In the genomic region with DNA sequence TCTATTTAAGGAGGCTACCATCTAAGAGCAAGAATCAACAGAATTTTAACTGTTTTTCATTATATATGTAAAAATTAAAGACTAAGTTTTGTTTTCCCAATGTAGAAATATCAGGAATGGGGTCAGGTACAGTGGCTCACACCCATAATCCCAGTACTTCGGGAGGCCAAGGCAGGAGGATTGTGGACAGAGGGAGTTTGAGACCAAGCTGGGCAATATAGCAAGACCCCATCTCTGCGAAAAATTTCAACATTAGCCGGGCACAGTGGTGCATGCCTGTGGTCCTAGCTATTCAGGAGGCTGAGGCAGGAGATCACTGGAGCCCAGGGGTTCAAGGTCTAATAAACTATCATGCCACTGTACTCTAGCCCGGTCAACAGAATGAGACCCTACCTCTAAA, we compare ENCODE assay signal across 21 cellular contexts. TPM values are rescaled to one million over a fixed set of nuclear protein-coding genes. Genes with fewer than 3 reads are reported as not detected.
DNase-seq lines count a peak whose midpoint lies in the region; ATAC-seq, FAIRE-seq and TF ChIP-seq lines count a peak whose summit lies in the region.
"Had no signal": no experiment of that assay in that cellular context is flagged by ENCODE, and none has a peak within 500 bp of the region (broad histone marks: within the 10 kb centered on the region; RNA-seq: fewer than 3 reads in every experiment).

No MANE protein-coding gene starts in this region.

- no peak overlapping the region for H3K4me3 Mint-ChIP-seq in WTC11
- H3K4me3 Mint-ChIP-seq: B cell; CD8-positive, alpha-beta T cell had no signal

- no peak for FAIRE-seq in HepG2 (lab: Jason Lieb, UNC)
- FAIRE-seq: A549, D721Med, G401.6, GM19239 had no signal

- peak overlapping the region; percentile 12 for H3K4ac ChIP-seq in trophoblast cell (ENCODE audit: low read depth, low read length)

- H3K18ac ChIP-seq in trophoblast cell (ENCODE audit: low read length): no peak overlapping the region

- H3K4me3 ChIP-seq in HepG2 (replicated peaks in 1 of 3; ENCODE audit: insufficient read depth in 1 of 3, low read depth in 2 of 3, low read length in 3 of 3): no peak overlapping the region
- H3K4me3 ChIP-seq in right lobe of liver: no peak overlapping the region
- H3K4me3 ChIP-seq in trophoblast cell (ENCODE audit: low read depth, low read length): no peak overlapping the region
- H3K4me3 ChIP-seq: A549; BLaER1 treated with 17β-estradiol and CSF1 and Interleukin-3, amounts not matched to agents 10 nM and 100 nM had no signal

- no peak overlapping the region for H4K91ac ChIP-seq in trophoblast cell (ENCODE audit: low read depth, low read length)

- no peak overlapping the region for H3K14ac ChIP-seq in trophoblast cell (ENCODE audit: low read length)

- H3K9me3 ChIP-seq in HepG2 (ENCODE audit: low read length): no peaks in the 10 kb centered on the region
- no peaks in the 10 kb centered on the region for H3K9me3 ChIP-seq in right lobe of liver
- H3K9me3 ChIP-seq in trophoblast cell (ENCODE audit: insufficient read depth, low read depth, low read length): no peaks in the 10 kb centered on the region
- H3K9me3 ChIP-seq: A549, Caco-2 had no signal

- H3K27me3 Mint-ChIP-seq in WTC11 (ENCODE audit: low read depth): no peaks in the 10 kb centered on the region
- H3K27me3 Mint-ChIP-seq: B cell; CD4-positive, alpha-beta T cell had no signal

- H3K79me1 ChIP-seq in trophoblast cell (ENCODE audit: low read length): no peaks in the 10 kb centered on the region

- H3K4me2 ChIP-seq in HepG2 (ENCODE audit: low read depth, low read length): no peak overlapping the region
- no peak overlapping the region for H3K4me2 ChIP-seq in trophoblast cell (ENCODE audit: low read length)
- H3K4me2 ChIP-seq: A549; BLaER1 treated with 17β-estradiol and CSF1 and Interleukin-3, amounts not matched to agents 10 nM and 100 nM had no signal

- H3K27ac ChIP-seq in HepG2 (ENCODE audit: extremely low read length, insufficient read depth, low read length) (no peak overlapping the region), right lobe of liver (no peak overlapping the region), trophoblast cell (ENCODE audit: low read depth, low read length) (no peak overlapping the region)
- H3K27ac ChIP-seq: 22Rv1; A549; BLaER1 treated with 17β-estradiol and CSF1 and Interleukin-3, amounts not matched to agents 10 nM and 100 nM; C4-2B had no signal

- in situ Hi-C loops in HepG2 (cut with HindIII; ENCODE audit: extremely low pct_ligation_motif_present, low pct_unique_long_range_greater_than_20kb): loop anchor here (10.0 kb wide), 2 partner anchors 215 to 885 kb away; a partner anchor contains a TSS

- TF ChIP-seq CTCF in HepG2 (CRISPR knock-in tag; IDR thresholded peaks at IDR 0.05) (no peak), right lobe of liver (IDR thresholded peaks at IDR 0.05) (no peak), WTC11 (IDR thresholded peaks at IDR 0.05) (no peak)

- TF ChIP-seq POLR2A in HepG2 (IDR thresholded peaks at IDR 0.05; ENCODE audit: insufficient read depth in 1 of 2, low read depth in 2 of 2, low read length in 2 of 2): no peak
- no peak for TF ChIP-seq POLR2A in right lobe of liver (IDR thresholded peaks at IDR 0.05)

- no peaks in the 10 kb centered on the region for H3K36me3 Mint-ChIP-seq in WTC11

- no peak overlapping the region for H4K8ac ChIP-seq in trophoblast cell (ENCODE audit: low read depth, low read length)

- H2AFZ ChIP-seq in HepG2 (ENCODE audit: low read length): no peak overlapping the region
- no peak overlapping the region for H2AFZ ChIP-seq in trophoblast cell (ENCODE audit: insufficient read depth, low read length, poor library complexity)

- DNase-seq in HepG2 (ENCODE audit: low spot score) (no peak), right lobe of liver (no peak), WTC11 (ENCODE audit: low spot score) (no peak), trophoblast cell (no peak), NCI-H1436 treated with DMSO at 0.1 percent for 48 hours (lab: John Stamatoyannopoulos, UW) (no peak)
- DNase-seq in activated CD4-positive, alpha-beta T cell treated with anti-CD3 and anti-CD28 coated beads for 4 hours: no peak
- DNase-seq: AML-193; Caco-2; Calu3; CD4-positive, alpha-beta T cell; CD8-positive, alpha-beta T cell; DMS79 treated with DMSO at 0.1 percent for 48 hours; GF-D8 had no signal

- no peak overlapping the region for H3K27ac Mint-ChIP-seq in WTC11
- H3K27ac Mint-ChIP-seq: B cell; CD4-positive, alpha-beta T cell; CD8-positive, alpha-beta T cell had no signal

- H3K9ac ChIP-seq in HepG2 (ENCODE audit: insufficient read depth, low read depth, low read length) (no peak overlapping the region), trophoblast cell (ENCODE audit: low read length) (no peak overlapping the region)
- H3K9ac ChIP-seq: BLaER1 treated with 17β-estradiol and CSF1 and Interleukin-3, amounts not matched to agents 10 nM and 100 nM had no signal

- H3K36me3 ChIP-seq in HepG2 (replicated peaks in 1 of 2; ENCODE audit: control insufficient read depth in 1 of 2, insufficient read depth in 2 of 2, low read length in 2 of 2): peaks cover 3 to 5% of the 10 kb centered on the region in 2 experiments; a peak in 3 of 5 replicates
- H3K36me3 ChIP-seq in right lobe of liver: no peaks in the 10 kb centered on the region
- peaks cover 0 to 1% of the 10 kb centered on the region in 2 experiments for H3K36me3 ChIP-seq in trophoblast cell (ENCODE audit: control insufficient read depth in 1 of 2, insufficient read depth in 2 of 2, low read length in 2 of 2)

- H2BK12ac ChIP-seq in trophoblast cell (ENCODE audit: low read length): no peak overlapping the region

- no peak overlapping the region for H2AK5ac ChIP-seq in trophoblast cell (ENCODE audit: low read length)

- no TSS peak for BruUV-seq in HepG2 (replicated peaks; lab: Mats Ljungman, UMichigan)

- intact Hi-C loops in HepG2 (cut with micrococcal nuclease; ENCODE audit: unreplicated experiment) (no loop called here), right lobe of liver (cut with DNase I) (no loop called here)

- H3K79me2 ChIP-seq in HepG2 (ENCODE audit: insufficient read depth, low read length) (peaks cover 87% of the 10 kb centered on the region), trophoblast cell (ENCODE audit: control insufficient read depth, insufficient read depth, low read length, poor library complexity) (peaks cover 4% of the 10 kb centered on the region)

- ATAC-seq in HepG2: no peak
- ATAC-seq in right lobe of liver: no peak
- no peak for ATAC-seq in WTC11
- ATAC-seq: A549; CD8-positive, alpha-beta T cell had no signal

- 85% methylated on average over 4 of the region's 4 CpGs for WGBS in HepG2 (ENCODE audit: low lambda C conversion rate)
- WGBS in right lobe of liver (ENCODE audit: insufficient coverage, low coverage, low lambda C conversion rate, missing lambda C conversion rate): 98% methylated on average over 4 of the region's 4 CpGs
- no CpG with 5 or more reads among the region's 4 CpGs for WGBS in trophoblast cell (ENCODE audit: extremely low coverage, insufficient coverage, insufficient read length)

- H4K12ac ChIP-seq in trophoblast cell (ENCODE audit: low read depth, low read length): no peak overlapping the region

- H2BK5ac ChIP-seq in trophoblast cell (ENCODE audit: low read depth, low read length, poor library complexity): no peak overlapping the region

- H4K20me1 ChIP-seq in HepG2 (ENCODE audit: insufficient read depth, low read length): no peaks in the 10 kb centered on the region

- POLR2A ChIA-PET in HepG2 (lab: Yijun Ruan, JAX): interaction anchor here (1.3 kb wide), 1 partner anchor 211 kb away, joined by 3 read pairs; a partner anchor contains a TSS
- POLR2A ChIA-PET in WTC11 (lab: Charles Lee): no interaction called here

- no peaks in the 10 kb centered on the region; a peak in 1 of 5 replicates for H3K27me3 ChIP-seq in HepG2 (ENCODE audit: control insufficient read depth in 1 of 2, insufficient read depth in 2 of 2, low read length in 2 of 2)
- H3K27me3 ChIP-seq in right lobe of liver: no peaks in the 10 kb centered on the region
- no peaks in the 10 kb centered on the region for H3K27me3 ChIP-seq in trophoblast cell (ENCODE audit: insufficient read depth, low read length)
- H3K27me3 ChIP-seq: BLaER1 treated with 17β-estradiol and CSF1 and Interleukin-3, amounts not matched to agents 10 nM and 100 nM had no signal

- peaks cover 6% of the 10 kb centered on the region for H3K4me1 Mint-ChIP-seq in WTC11

- TF ChIP-seq RAD21 in HepG2 (CRISPR knock-in tag; IDR thresholded peaks at IDR 0.05): no peak

- no peak overlapping the region for H2BK120ac ChIP-seq in trophoblast cell (ENCODE audit: insufficient read depth, low read length, poor library complexity)

- CTCF ChIA-PET in HepG2 (lab: Yijun Ruan, JAX; ENCODE audit: low intra/inter-chr PET ratio, low total read pairs): no interaction called here
- CTCF ChIA-PET in WTC11 (lab: Charles Lee): no interaction called here

- no peak overlapping the region for H3K23ac ChIP-seq in trophoblast cell (ENCODE audit: low read length)

- H3K9me3 Mint-ChIP-seq in WTC11: no peaks in the 10 kb centered on the region
- H3K9me3 Mint-ChIP-seq: CD4-positive, alpha-beta T cell; CD8-positive, alpha-beta T cell had no signal

- peaks cover 22% of the 10 kb centered on the region for H3K4me1 ChIP-seq in HepG2 (ENCODE audit: insufficient read depth, low read length)
- peaks cover 0 to 15% (median 4%) of the 10 kb centered on the region in 4 donors for H3K4me1 ChIP-seq in right lobe of liver
- H3K4me1 ChIP-seq in trophoblast cell (ENCODE audit: control insufficient read depth in 1 of 2, insufficient read depth in 2 of 2, low read length in 2 of 2): no peaks in the 10 kb centered on the region
- H3K4me1 ChIP-seq: Caco-2 had no signal

- TF ChIP-seq EP300 in HepG2 (IDR thresholded peaks at IDR 0.05; ENCODE audit: low read depth in 2 of 2, low read length in 2 of 2) (no peak), HepG2 (CRISPR knock-in tag; IDR thresholded peaks at IDR 0.05; ENCODE audit: borderline replicate concordance) (no peak)

RNA-seq across cellular contexts. Expression of a gene that starts 5.3 kb away (rescaled TPM):
- total RNA-seq in HepG2 (2016; rRNA removed; fragmentation: Illumina TruSeq; extraction: Trizol) (32.7 and 54.1 TPM in 2 replicates), right lobe of liver (10 to 100 TPM in 3 of 6 experiments, 1 to 10 TPM in 3; 8.9 to 15.3 (median 9.9) TPM), WTC11 (2021) (26.7 to 31.5 TPM (median 31.0 TPM) in 3 replicates)
- 6.3 and 7.2 TPM in 2 replicates for total RNA-seq in HepG2 (2016; cell fraction: cytosol; rRNA removed; fragmentation: Illumina TruSeq; extraction: Trizol; ENCODE audit: low read depth)
- 33.6 and 56.2 TPM in 2 replicates for total RNA-seq in HepG2 (2016; cell fraction: insoluble cytoplasmic fraction; rRNA removed; fragmentation: Illumina TruSeq; extraction: Trizol)
- 13.8 and 19.0 TPM in 2 replicates for total RNA-seq in HepG2 (2016; cell fraction: membrane; rRNA removed; fragmentation: Illumina TruSeq; extraction: Trizol)
- 30.8 and 31.2 TPM in 2 replicates for total RNA-seq in HepG2 (2016; cell fraction: nucleus; rRNA removed; fragmentation: Illumina TruSeq; extraction: Trizol)
- polyA plus RNA-seq in HepG2 (2011; rRNA removed): 7.5 and 10.3 TPM in 2 replicates
- 3.3 and 5.2 TPM in 2 replicates for polyA plus RNA-seq in HepG2 (2011; cell fraction: cytosol; rRNA removed)
- polyA plus RNA-seq in HepG2 (2011; cell fraction: nucleus; rRNA removed): 5.3 and 7.6 TPM in 2 replicates
- 7.8 and 12.7 TPM in 2 replicates for polyA plus RNA-seq in HepG2 (2012)
- 1.8 and 1.9 TPM in 2 replicates for polyA plus RNA-seq in HepG2 (2016; cell fraction: cytosol; fragmentation: Illumina TruSeq; extraction: Trizol; ENCODE audit: low read depth)
- 43.1 and 49.1 TPM in 2 replicates for polyA plus RNA-seq in HepG2 (2016; cell fraction: insoluble cytoplasmic fraction; fragmentation: Illumina TruSeq; extraction: Trizol; ENCODE audit: low read depth)
- 5.4 and 6.1 TPM in 2 replicates for polyA plus RNA-seq in HepG2 (2016; cell fraction: membrane; fragmentation: Illumina TruSeq; extraction: Trizol; ENCODE audit: low read depth)
- polyA plus RNA-seq in HepG2 (2016; cell fraction: nucleus; fragmentation: Illumina TruSeq; extraction: Trizol; ENCODE audit: insufficient read depth, low read depth): 31.4 and 32.6 TPM in 2 replicates
- 2.3 and 3.8 TPM in 2 replicates for polyA minus RNA-seq in HepG2 (2011; rRNA and poly(A)+ RNA removed; ENCODE audit: low replicate concordance)
- polyA minus RNA-seq in HepG2 (2011; cell fraction: cytosol; rRNA and poly(A)+ RNA removed): 7.3 and 9.4 TPM in 2 replicates
- polyA minus RNA-seq in HepG2 (2011; cell fraction: nucleus; rRNA and poly(A)+ RNA removed): 24.2 and 25.4 TPM in 2 replicates
- 19.5 and 19.8 TPM in 2 replicates for polyA plus RNA-seq in trophoblast cell (2013)

RNA-seq across cellular contexts. Expression of a gene that starts 21.1 kb away (rescaled TPM):
- total RNA-seq in HepG2 (2016; rRNA removed; fragmentation: Illumina TruSeq; extraction: Trizol) (104 and 118 TPM in 2 replicates), right lobe of liver (10 to 100 TPM; 49.6 to 90.7 (median 62.8) TPM), WTC11 (2021) (170 to 193 TPM (median 171 TPM) in 3 replicates)
- 16.2 and 19.1 TPM in 2 replicates for total RNA-seq in HepG2 (2016; cell fraction: cytosol; rRNA removed; fragmentation: Illumina TruSeq; extraction: Trizol; ENCODE audit: low read depth)
- total RNA-seq in HepG2 (2016; cell fraction: insoluble cytoplasmic fraction; rRNA removed; fragmentation: Illumina TruSeq; extraction: Trizol): 95.0 and 121 TPM in 2 replicates
- total RNA-seq in HepG2 (2016; cell fraction: membrane; rRNA removed; fragmentation: Illumina TruSeq; extraction: Trizol): 28.8 and 33.7 TPM in 2 replicates
- 297 and 316 TPM in 2 replicates for total RNA-seq in HepG2 (2016; cell fraction: nucleus; rRNA removed; fragmentation: Illumina TruSeq; extraction: Trizol)
- 330 and 381 TPM in 2 replicates for polyA plus RNA-seq in HepG2 (2011; rRNA removed)
- 89.8 and 90.5 TPM in 2 replicates for polyA plus RNA-seq in HepG2 (2011; cell fraction: cytosol; rRNA removed)
- polyA plus RNA-seq in HepG2 (2011; cell fraction: nucleus; rRNA removed): 956 and 974 TPM in 2 replicates
- polyA plus RNA-seq in HepG2 (2012): 143 and 191 TPM in 2 replicates
- 7.5 and 9.6 TPM in 2 replicates for polyA plus RNA-seq in HepG2 (2016; cell fraction: cytosol; fragmentation: Illumina TruSeq; extraction: Trizol; ENCODE audit: low read depth)
- polyA plus RNA-seq in HepG2 (2016; cell fraction: insoluble cytoplasmic fraction; fragmentation: Illumina TruSeq; extraction: Trizol; ENCODE audit: low read depth): 116 and 122 TPM in 2 replicates
- polyA plus RNA-seq in HepG2 (2016; cell fraction: membrane; fragmentation: Illumina TruSeq; extraction: Trizol; ENCODE audit: low read depth): 14.3 and 17.1 TPM in 2 replicates
- polyA plus RNA-seq in HepG2 (2016; cell fraction: nucleus; fragmentation: Illumina TruSeq; extraction: Trizol; ENCODE audit: insufficient read depth, low read depth): 818 and 829 TPM in 2 replicates
- polyA minus RNA-seq in HepG2 (2011; rRNA and poly(A)+ RNA removed; ENCODE audit: low replicate concordance): 353 and 396 TPM in 2 replicates
- polyA minus RNA-seq in HepG2 (2011; cell fraction: cytosol; rRNA and poly(A)+ RNA removed): 60.7 and 64.4 TPM in 2 replicates
- 711 and 766 TPM in 2 replicates for polyA minus RNA-seq in HepG2 (2011; cell fraction: nucleus; rRNA and poly(A)+ RNA removed)
- polyA plus RNA-seq in trophoblast cell (2013): 235 and 271 TPM in 2 replicates
